ENCODE assay signal across 1 cellular context in genomic region chr2:96374211-96374951, GRCh38.
TF ChIP-seq lines count a peak whose summit lies in the region.

No MANE protein-coding gene starts in this region.

TF ChIP-seq in HEK293, 187 proteins besides CTCF, POLR2A, EP300 and RAD21 (continued from another document):
- TF ChIP-seq MZF1 (tag by site-specific recombination; IDR thresholded peaks at IDR 0.05; ENCODE audit: borderline replicate concordance) = peak; percentile 52; the same call in 1 of the 2 replicates
TF ChIP-seq in HEK293: peak in this region for 17.
